12 cellular contexts compared by ENCODE assay signal in the genomic region with DNA sequence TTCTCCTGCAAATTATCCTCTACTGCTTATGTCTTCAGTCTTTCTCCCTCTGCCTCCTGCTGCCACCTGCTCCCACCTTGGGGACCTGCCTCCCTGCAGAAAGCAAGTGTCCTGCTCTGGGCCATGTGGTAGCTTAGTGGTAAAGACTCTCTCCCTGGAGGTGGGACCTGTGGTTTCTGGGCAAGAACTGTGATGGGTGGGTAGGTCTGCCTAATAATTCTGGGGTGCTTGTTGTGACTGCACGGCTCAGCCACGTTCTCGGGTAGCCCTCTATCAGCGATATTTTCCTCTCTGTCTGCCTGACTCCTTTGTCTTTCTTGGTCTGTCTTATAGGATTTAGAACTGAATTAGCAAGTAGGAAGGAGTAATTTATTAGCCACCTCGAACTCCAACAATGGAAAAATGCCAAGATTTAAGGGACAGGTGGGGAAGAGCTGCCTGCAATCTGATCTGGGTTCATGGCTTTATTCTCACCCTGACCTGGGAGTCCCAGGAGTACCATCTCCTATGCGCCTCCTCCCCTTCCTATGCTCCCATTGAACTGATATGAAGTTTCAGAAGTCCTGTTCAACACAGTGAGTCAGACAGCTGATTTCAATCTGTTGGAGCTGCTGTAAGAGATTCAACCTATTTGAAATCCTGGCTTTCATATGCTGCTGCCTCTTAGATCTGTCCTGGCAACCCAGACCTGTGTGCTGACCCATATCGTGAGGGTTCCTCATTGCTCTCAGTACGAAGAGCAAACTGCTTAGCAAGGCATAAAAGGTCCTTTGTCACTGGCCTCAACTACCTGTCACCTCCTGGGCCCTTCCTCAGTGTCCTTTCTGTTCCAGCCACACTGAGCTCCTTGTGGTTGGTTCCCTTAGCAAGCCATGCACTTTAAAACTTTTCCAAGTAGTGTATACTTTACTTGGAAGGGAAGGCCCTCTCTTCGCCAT. TPM values are rescaled to one million over a fixed set of nuclear protein-coding genes. Genes with fewer than 3 reads are reported as not detected.
DNase-seq lines count a peak whose midpoint lies in the region; ATAC-seq, FAIRE-seq and TF ChIP-seq lines count a peak whose summit lies in the region.
"Had no signal": no experiment of that assay in that cellular context is flagged by ENCODE, and none has a peak within 500 bp of the region (broad histone marks: within the 10 kb centered on the region; RNA-seq: fewer than 3 reads in every experiment).

No MANE protein-coding gene starts in this region.

- POLR2A ChIA-PET in GM10248 (lab: Yijun Ruan, JAX): no interaction called here

- no peaks in the 10 kb centered on the region for H3K36me3 ChIP-seq in WERI-Rb-1

- no peaks in the 10 kb centered on the region for H3K27me3 ChIP-seq in WERI-Rb-1 (ENCODE audit: insufficient read depth, low read depth, severe bottlenecking)

- CTCF ChIA-PET in GM10248 (lab: Yijun Ruan, JAX): interaction anchor here (1.5 to 1.9 kb wide), 2 partner anchors 9 to 69 kb away, joined by 3 to 4 read pairs; no protein-coding TSS in a partner anchor

- peak; percentile 22 for ATAC-seq in GM21786 (IDR thresholded peaks at IDR 0.05; ENCODE audit: unreplicated experiment)

- FAIRE-seq in GM12891 (lab: Jason Lieb, UNC): peak; percentile 72
- FAIRE-seq: D721Med had no signal

- H3K4me3 ChIP-seq in WERI-Rb-1 (ENCODE audit: low read depth, low read length): no peak overlapping the region
- H3K4me3 ChIP-seq: SK-N-MC had no signal

- DNase-seq in GM12891 (ENCODE audit: insufficient read length, low spot score) (no peak), WERI-Rb-1 (peak; percentile 34), myocyte (ENCODE audit: low read depth) (peak; percentile 57), AG08395 (ENCODE audit: low spot score) (no peak), GM10248 (ENCODE audit: extremely low spot score) (no peak)
- no peak for DNase-seq in stimulated activated CD4-positive, alpha-beta T cell treated with anti-CD3 and anti-CD28 coated beads, Interleukin-4, amount 100 ng/mL, for 1 hour
- no peak for DNase-seq in activated naive CD4-positive, alpha-beta T cell treated with Interleukin-2 at 50 U/mL for 16 hours
- DNase-seq: NCI-H2029 treated with DMSO at 0.1 percent for 48 hours; stimulated activated naive CD4-positive, alpha-beta T cell had no signal

- no peak overlapping the region for H3K27ac ChIP-seq in WERI-Rb-1
- H3K27ac ChIP-seq: SK-N-MC had no signal

- H3K9me3 ChIP-seq in WERI-Rb-1 (ENCODE audit: severe bottlenecking): no peaks in the 10 kb centered on the region

- TF ChIP-seq CTCF in WERI-Rb-1 (IDR thresholded peaks at IDR 0.05; ENCODE audit: low read depth, low read length) (no peak), GM10248 (IDR thresholded peaks at IDR 0.05; ENCODE audit: control extremely low read depth, extremely low read depth, low read depth, missing control alignments) (no peak)

- TF ChIP-seq POLR2A in GM12891 (IDR thresholded peaks at IDR 0.05; ENCODE audit: low read depth, low read length): no peak

TF ChIP-seq in GM12891, 5 proteins besides CTCF, POLR2A, EP300 and RAD21:
- no peak for TF ChIP-seq PAX5 (IDR thresholded peaks at IDR 0.05; ENCODE audit: insufficient read depth, low read length, severe bottlenecking)
- TF ChIP-seq POLR2AphosphoS5 (IDR thresholded peaks at IDR 0.05; ENCODE audit: low read depth, low read length): no peak
- no peak for TF ChIP-seq TAF1 (IDR thresholded peaks at IDR 0.05; ENCODE audit: low read depth, low read length)

RNA-seq across cellular contexts. Expression of a gene that starts 16.1 kb away (rescaled TPM):
- polyA plus RNA-seq in GM12891 (2012; ENCODE audit: low read depth, missing spikeins): 0.15 TPM
- 0.45 and 0.57 TPM in 2 replicates for total RNA-seq in myocyte
- polyA plus RNA-seq in myocyte (2012): 0.38 TPM

Comparison
In these comparisons a context has a peak if more than half of its experiments do, and no peak if none do; other contexts are left out.
1. DNase-seq: peak in WERI-Rb-1 (single experiment) and myocyte (single experiment); none in GM12891 (single experiment), stimulated activated CD4-positive, alpha-beta T cell treated with anti-CD3 and anti-CD28 coated beads, Interleukin-4, amount 100 ng/mL, for 1 hour (single experiment), AG08395 (single experiment), activated naive CD4-positive, alpha-beta T cell treated with Interleukin-2 at 50 U/mL for 16 hours (single experiment) and GM10248 (single experiment).